In the genomic region with DNA sequence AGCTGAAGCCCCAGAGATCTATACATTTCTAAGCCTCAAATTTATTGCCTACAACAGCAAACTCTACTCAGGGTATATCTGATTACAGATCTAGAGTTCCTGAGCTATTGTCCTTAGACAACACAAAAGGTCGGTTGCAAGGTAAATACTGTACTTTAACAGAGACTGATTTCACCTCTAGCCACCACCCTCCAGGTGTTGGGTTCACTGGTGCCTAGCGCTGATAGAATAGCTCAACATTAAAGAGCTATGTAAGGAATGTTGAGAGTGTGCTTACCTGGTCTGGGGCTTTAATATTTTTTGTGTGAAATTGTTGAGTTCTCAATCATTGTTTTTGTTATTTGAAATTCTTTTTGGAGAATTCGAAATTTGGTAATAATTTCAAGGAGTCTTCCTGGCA, we compare ENCODE assay signal across 17 cellular contexts.
"Had no signal": no experiment of that assay in that cellular context is flagged by ENCODE, and none has a peak within 500 bp of the region (broad histone marks: within the 10 kb centered on the region; RNA-seq: fewer than 3 reads in every experiment).

No MANE protein-coding gene starts in this region.

- H3K9me3 ChIP-seq: adrenal gland, pancreas, psoas muscle, right atrium auricular region, upper lobe of right lung had no signal

- FAIRE-seq: astrocyte, pancreas had no signal

- H3K27ac Mint-ChIP-seq: activated naive CD4-positive, alpha-beta T cell treated with anti-CD3 and anti-CD28 coated beads, Interleukin-2, amount 50 U/mL, for 24 hours; natural killer cell treated with Interleukin-12 subunit alpha and Interleukin-12 subunit beta and Interleukin-15 and Interleukin-18, amount 100 ng/mL, for 72 hours had no signal

- DNase-seq: activated gamma-delta T cell treated with Interleukin-2 at 50 U/mL for 16 hours; activated T-cell treated with anti-CD3 and anti-CD28 coated beads, Interleukin-2, amount 50 U/mL, for 1 hour; adrenal gland; central memory CD4-positive, alpha-beta T cell; dermis blood vessel endothelial cell; effector memory CD4-positive, alpha-beta T cell; foreskin keratinocyte; kidney glomerular epithelial cell; pancreas; psoas muscle; stimulated activated CD4-positive, alpha-beta T cell treated with anti-CD3 and anti-CD28 coated beads, Interleukin-4, amount 100 ng/mL, for 24 hours; stimulated activated naive CD4-positive, alpha-beta T cell treated with Interleukin-2 at 50 U/mL for 16 hours; upper lobe of right lung had no signal

- H3K36me3 ChIP-seq: adrenal gland, pancreas, right atrium auricular region, upper lobe of right lung had no signal

- H3K27ac ChIP-seq: adrenal gland, foreskin keratinocyte, pancreas, psoas muscle, right atrium auricular region, upper lobe of right lung had no signal

- H3K27me3 ChIP-seq: adrenal gland, foreskin keratinocyte, pancreas, right atrium auricular region, upper lobe of right lung had no signal

- H3K4me3 Mint-ChIP-seq: activated naive CD4-positive, alpha-beta T cell treated with anti-CD3 and anti-CD28 coated beads, Interleukin-2, amount 50 U/mL, for 24 hours; natural killer cell treated with Interleukin-12 subunit alpha and Interleukin-12 subunit beta and Interleukin-15 and Interleukin-18, amount 100 ng/mL, for 72 hours had no signal

- H3K4me1 Mint-ChIP-seq: activated naive CD4-positive, alpha-beta T cell treated with anti-CD3 and anti-CD28 coated beads, Interleukin-2, amount 50 U/mL, for 24 hours had no signal

- H3K27me3 Mint-ChIP-seq: natural killer cell treated with Interleukin-12 subunit alpha and Interleukin-12 subunit beta and Interleukin-15 and Interleukin-18, amount 100 ng/mL, for 72 hours had no signal

- H3K36me3 Mint-ChIP-seq: activated naive CD4-positive, alpha-beta T cell treated with anti-CD3 and anti-CD28 coated beads, Interleukin-2, amount 50 U/mL, for 24 hours; natural killer cell treated with Interleukin-12 subunit alpha and Interleukin-12 subunit beta and Interleukin-15 and Interleukin-18, amount 100 ng/mL, for 72 hours had no signal

- ATAC-seq: foreskin keratinocyte; natural killer cell treated with Interleukin-12 subunit alpha and Interleukin-12 subunit beta and Interleukin-15 and Interleukin-18, amount 100 ng/mL, for 72 hours; pancreas; psoas muscle; upper lobe of right lung had no signal

- H3K4me3 ChIP-seq: adrenal gland, pancreas, psoas muscle, right atrium auricular region, upper lobe of right lung had no signal

- H3K4me1 ChIP-seq: adrenal gland, foreskin keratinocyte, pancreas, psoas muscle, right atrium auricular region, upper lobe of right lung had no signal
